23 cellular contexts compared by ENCODE assay signal in the genomic region with DNA sequence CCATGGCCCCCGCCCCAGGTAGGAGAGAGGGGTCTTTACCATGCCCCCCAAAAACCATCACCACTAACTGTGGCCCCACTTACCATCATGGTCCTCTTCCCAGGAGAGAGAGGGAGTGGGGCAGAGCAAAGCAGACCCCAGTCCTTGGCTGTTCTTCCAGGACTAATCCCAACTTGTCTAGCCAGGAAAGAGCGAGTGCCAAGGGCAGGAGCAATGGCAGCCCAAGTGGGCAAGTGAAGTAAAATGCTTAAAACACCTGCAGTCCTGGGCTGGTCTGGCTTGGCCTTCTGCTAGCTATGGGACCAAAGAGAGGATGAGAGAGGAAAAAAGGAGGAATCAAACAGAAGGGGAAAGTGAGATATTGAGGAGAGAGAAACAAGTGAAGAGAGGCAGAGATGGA.
"Had no signal": no experiment of that assay in that cellular context is flagged by ENCODE, and none has a peak within 500 bp of the region (broad histone marks: within the 10 kb centered on the region; RNA-seq: fewer than 3 reads in every experiment).

No MANE protein-coding gene starts in this region.

- H3K4me3 Mint-ChIP-seq: activated CD4-positive, alpha-beta memory T cell treated with anti-CD3 and anti-CD28 coated beads for 36 hours; activated CD4-positive, alpha-beta T cell treated with anti-CD3 and anti-CD28 coated beads, Interleukin-2, amount 10 ng/mL, durations not matched to agents 24 days and 14 days; activated naive CD8-positive, alpha-beta T cell treated with anti-CD3 and anti-CD28 coated beads for 36 hours; activated T-cell treated with anti-CD3 and anti-CD28 coated beads, Interleukin-2, amount 50 U/mL, for 4 hours had no signal

- H3K4me2 ChIP-seq: SK-N-SH had no signal

- H3K9ac ChIP-seq: SK-N-SH had no signal

- H3K27ac ChIP-seq: SJCRH30 had no signal

- H3K4me3 ChIP-seq: MG63, SJCRH30 had no signal

- H3K27me3 Mint-ChIP-seq: activated CD4-positive, alpha-beta memory T cell treated with anti-CD3 and anti-CD28 coated beads for 36 hours; activated CD4-positive, alpha-beta T cell treated with anti-CD3 and anti-CD28 coated beads, Interleukin-2, amount 10 ng/mL, durations not matched to agents 24 days and 14 days; activated naive CD8-positive, alpha-beta T cell treated with anti-CD3 and anti-CD28 coated beads for 36 hours had no signal

- H3K9me3 ChIP-seq: MG63, SJCRH30, SK-N-SH had no signal

- H3K4me1 ChIP-seq: SJCRH30 had no signal

- H3K9me3 Mint-ChIP-seq: activated CD4-positive, alpha-beta memory T cell treated with anti-CD3 and anti-CD28 coated beads for 36 hours; activated CD4-positive, alpha-beta T cell treated with anti-CD3 and anti-CD28 coated beads, Interleukin-2, amount 10 ng/mL, durations not matched to agents 24 days and 14 days; activated naive CD8-positive, alpha-beta T cell treated with anti-CD3 and anti-CD28 coated beads for 36 hours; activated T-cell treated with anti-CD3 and anti-CD28 coated beads, Interleukin-2, amount 50 U/mL, for 4 hours had no signal

- DNase-seq: activated CD4-positive, alpha-beta memory T cell treated with anti-CD3 and anti-CD28 coated beads for 36 hours; activated CD4-positive, alpha-beta T cell treated with anti-CD3 and anti-CD28 coated beads, Interleukin-2, amount 10 ng/mL, durations not matched to agents 24 days and 14 days; activated CD4-positive, CD25-positive, alpha-beta regulatory T cell treated with anti-CD3 and anti-CD28 coated beads, Interleukin-2, amount 50 U/mL, for 72 hours; activated CD8-positive, alpha-beta memory T cell treated with anti-CD3 and anti-CD28 coated beads for 24 hours; activated effector memory CD4-positive, alpha-beta T cell treated with anti-CD3 and anti-CD28 coated beads, Interleukin-2, amount 50 U/mL, for 16 hours; activated naive CD4-positive, alpha-beta T cell treated with Interleukin-2 at 50 U/mL for 16 hours; activated naive CD8-positive, alpha-beta T cell treated with anti-CD3 and anti-CD28 coated beads for 36 hours; activated T-cell treated with anti-CD3 and anti-CD28 coated beads, Interleukin-2, amount 50 U/mL, for 4 hours; MG63; NCI-H1092 treated with DMSO at 0.1 percent for 48 hours; NCI-H1417 treated with DMSO at 0.1 percent for 48 hours; NCI-H1694; NCI-H2029; NCI-H2107; NCI-H2171 treated with DMSO at 0.1 percent for 48 hours; NCI-H226; NCI-H526; Right ventricle myocardium superior; RPMI8226; SJCRH30; SK-N-SH; T-helper 1 cell had no signal

- H3K27me3 ChIP-seq: MG63, SJCRH30 had no signal

- H3K27ac Mint-ChIP-seq: activated CD4-positive, alpha-beta memory T cell treated with anti-CD3 and anti-CD28 coated beads for 36 hours; activated CD4-positive, alpha-beta T cell treated with anti-CD3 and anti-CD28 coated beads, Interleukin-2, amount 10 ng/mL, durations not matched to agents 24 days and 14 days; activated naive CD8-positive, alpha-beta T cell treated with anti-CD3 and anti-CD28 coated beads for 36 hours had no signal

- ATAC-seq: activated T-cell treated with anti-CD3 and anti-CD28 coated beads, Interleukin-2, amount 50 U/mL, for 4 hours; Panc1 had no signal
